8 cellular contexts compared by ENCODE assay signal in genomic region chr12:49967777-49968250, GRCh38. TPM values are rescaled to one million over a fixed set of nuclear protein-coding genes. Genes with fewer than 3 reads are reported as not detected.
A peak's percentile ranks its signal among the peaks of the same experiment; 100 is the strongest.
DNase-seq lines count a peak whose midpoint lies in the region; ATAC-seq and TF ChIP-seq lines count a peak whose summit lies in the region.

No MANE protein-coding gene starts in this region.

- TF ChIP-seq POLR2A in suprapubic skin (IDR thresholded peaks at IDR 0.05) = no peak

- no CpG with 5 or more reads among the region's 15 CpGs for WGBS in iPS DF 6.9 (ENCODE audit: insufficient coverage, insufficient read length)
- 41% methylated on average over 12 of the region's 15 CpGs for WGBS in suprapubic skin

- CTCF ChIA-PET in T-cell (lab: Charles Lee) = interaction anchor here (0.6 to 3.4 kb wide), 12 partner anchors 11 to 389 kb away, joined by 3 to 24 read pairs (median 4); no protein-coding TSS in a partner anchor

- no peak overlapping the region for H3K27ac Mint-ChIP-seq in T-cell

- DNase-seq in activated T-cell treated with anti-CD3 and anti-CD28 coated beads, Interleukin-2, amount 50 U/mL, for 4 hours = no peak
- no peak for DNase-seq in activated T-cell treated with anti-CD3 and anti-CD28 coated beads, Interleukin-2, amount 50 U/mL, for 48 hours
- DNase-seq in T-cell = no peak
- no peak for DNase-seq in iPS DF 6.9 (ENCODE audit: low read depth, low spot score)
- no peak for DNase-seq in suprapubic skin (ENCODE audit: low spot score in 2 of 2)
- no peak for DNase-seq in RPMI8226

- H3K4me3 Mint-ChIP-seq in activated T-cell treated with anti-CD3 and anti-CD28 coated beads, Interleukin-2, amount 50 U/mL, for 4 hours = peak overlapping the region; percentile 43
- H3K4me3 Mint-ChIP-seq in T-cell = peak overlapping the region; percentile 55 to 79 (median 64)

- H3K4me1 Mint-ChIP-seq in activated T-cell treated with anti-CD3 and anti-CD28 coated beads, Interleukin-2, amount 50 U/mL, for 4 hours (ENCODE audit: low read depth) = peaks cover 6% of the 10 kb centered on the region
- peaks cover 4 to 6% (median 4%) of the 10 kb centered on the region in 3 donors for H3K4me1 Mint-ChIP-seq in T-cell

- H3K27ac ChIP-seq in iPS DF 6.9 (ENCODE audit: low read length) (no peak overlapping the region), suprapubic skin (no peak overlapping the region)

- peak overlapping the region; percentile 7; the same call in 1 of the 2 replicates for H3K4me3 ChIP-seq in iPS DF 6.9 (ENCODE audit: low read length)
- peak overlapping the region; percentile 17 for H3K4me3 ChIP-seq in suprapubic skin

- H3K9me3 Mint-ChIP-seq in activated T-cell treated with anti-CD3 and anti-CD28 coated beads, Interleukin-2, amount 50 U/mL, for 4 hours = no peaks in the 10 kb centered on the region
- no peaks in the 10 kb centered on the region for H3K9me3 Mint-ChIP-seq in T-cell

- H3K27me3 Mint-ChIP-seq in activated T-cell treated with anti-CD3 and anti-CD28 coated beads, Interleukin-2, amount 50 U/mL, for 4 hours (ENCODE audit: low read depth) = peaks cover 43% of the 10 kb centered on the region
- H3K27me3 Mint-ChIP-seq in T-cell = peaks cover 19 to 39% of the 10 kb centered on the region in 2 donors

- H3K9me3 ChIP-seq in iPS DF 6.9 (ENCODE audit: control insufficient read depth, insufficient read depth, low read length) (no peaks in the 10 kb centered on the region), suprapubic skin (no peaks in the 10 kb centered on the region)

- H3K36me3 Mint-ChIP-seq in activated T-cell treated with anti-CD3 and anti-CD28 coated beads, Interleukin-2, amount 50 U/mL, for 4 hours (ENCODE audit: insufficient read depth) = no peaks in the 10 kb centered on the region
- no peaks in the 10 kb centered on the region for H3K36me3 Mint-ChIP-seq in T-cell

- no peak for TF ChIP-seq EP300 in suprapubic skin (IDR thresholded peaks at IDR 0.05)

- no peak for TF ChIP-seq CTCF in suprapubic skin (IDR thresholded peaks at IDR 0.05)

- H3K36me3 ChIP-seq in iPS DF 6.9 (ENCODE audit: control insufficient read depth, insufficient read depth, low read length) (no peaks in the 10 kb centered on the region), suprapubic skin (no peaks in the 10 kb centered on the region)

- ATAC-seq in activated T-cell treated with anti-CD3 and anti-CD28 coated beads, Interleukin-2, amount 50 U/mL, for 4 hours = peak; percentile 17 to 23
- ATAC-seq in T-cell (replicated peaks in 1 of 4) (peak in 3 of 4 experiments; percentile 6 to 25 (median 17)), HG03521 (IDR thresholded peaks at IDR 0.05; ENCODE audit: unreplicated experiment) (no peak), GM21390 (IDR thresholded peaks at IDR 0.05; ENCODE audit: unreplicated experiment) (no peak)

- no peaks in the 10 kb centered on the region; the same call in 1 of the 2 replicates for H3K27me3 ChIP-seq in iPS DF 6.9 (ENCODE audit: control insufficient read depth, insufficient read depth, low read length)
- peaks cover 23% of the 10 kb centered on the region for H3K27me3 ChIP-seq in suprapubic skin

- POLR2A ChIA-PET in T-cell (lab: Charles Lee) = interaction anchor here in 1 of 2 donors (0.5 kb wide), 1 partner anchor 146 kb away, joined by 3 read pairs; no protein-coding TSS in a partner anchor

- H3K4me1 ChIP-seq in iPS DF 6.9 (ENCODE audit: control insufficient read depth, insufficient read depth, low read length) (0 out of 2 replicates have a peak, but pooled peaks cover 1% of the 10 kb centered on the region), suprapubic skin (peaks cover 13% of the 10 kb centered on the region)

RNA-seq across cellular contexts. Expression of gene AQP6, which starts 4.9 kb away (rescaled TPM):
- not detected for total RNA-seq in activated T-cell treated with anti-CD3 and anti-CD28 coated beads, Interleukin-2, amount 50 U/mL, for 4 hours
- total RNA-seq in T-cell (not detected), suprapubic skin (not detected)

RNA-seq across cellular contexts. Expression of gene AQP5, which starts 6.1 kb away (rescaled TPM):
- not detected for total RNA-seq in activated T-cell treated with anti-CD3 and anti-CD28 coated beads, Interleukin-2, amount 50 U/mL, for 4 hours
- not detected for total RNA-seq in T-cell
- total RNA-seq in suprapubic skin = 100 to 1,000 TPM; 128 to 258 (median 196) TPM

RNA-seq across cellular contexts. Expression of gene AQP2, which starts 17.3 kb away (rescaled TPM):
- total RNA-seq in activated T-cell treated with anti-CD3 and anti-CD28 coated beads, Interleukin-2, amount 50 U/mL, for 4 hours = not detected
- total RNA-seq in T-cell = not detected
- under 1 TPM in 1 of 4 donors, not detected in 3; 0.15 TPM for total RNA-seq in suprapubic skin

RNA-seq across cellular contexts. Expression of gene RACGAP1, which starts 57.5 kb away (rescaled TPM):
- 10 to 100 TPM; 22.6 to 26.0 (median 25.6) TPM for total RNA-seq in activated T-cell treated with anti-CD3 and anti-CD28 coated beads, Interleukin-2, amount 50 U/mL, for 4 hours
- total RNA-seq in T-cell (10 to 100 TPM in 3 of 5 donors, 1 to 10 TPM in 2; 5.5 to 14.8 (median 13.9) TPM), suprapubic skin (10 to 100 TPM; 13.8 to 20.4 (median 16.2) TPM)

Comparison
In these comparisons a context has a peak if more than half of its experiments do, and no peak if none do; other contexts are left out.
1. ATAC-seq: peak in activated T-cell treated with anti-CD3 and anti-CD28 coated beads, Interleukin-2, amount 50 U/mL, for 4 hours (2 of 2) and T-cell (3 of 4); none in HG03521 (single experiment) and GM21390 (single experiment).
2. RNA of gene AQP5, which starts 6.1 kb away (total RNA-seq): 128 to 258 TPM in suprapubic skin; not detected in activated T-cell treated with anti-CD3 and anti-CD28 coated beads, Interleukin-2, amount 50 U/mL, for 4 hours and not detected in T-cell; every median in the first group is over 100 times any median in the second.